In genomic region chr7:101377189-101377736, GRCh38 we compare ENCODE assay signal across 1 cellular context.
TF ChIP-seq lines count a peak whose summit lies in the region.

No MANE protein-coding gene starts in this region.

TF ChIP-seq in HEK293, 187 proteins besides CTCF, POLR2A, EP300 and RAD21 (continued from another document):
- peak; percentile 24; the same call in 1 of the 2 replicates for TF ChIP-seq ZNF398 (tag by site-specific recombination; IDR thresholded peaks at IDR 0.05)
